Comparison of ENCODE assay signal across 15 cellular contexts in genomic region chr9:75712690-75713089, GRCh38.
DNase-seq lines count a peak whose midpoint lies in the region; TF ChIP-seq lines count a peak whose summit lies in the region.
"Had no signal": no experiment of that assay in that cellular context is flagged by ENCODE, and none has a peak within 500 bp of the region (broad histone marks: within the 10 kb centered on the region; RNA-seq: fewer than 3 reads in every experiment).

No MANE protein-coding gene starts in this region.

- no peaks in the 10 kb centered on the region for H3K9me3 Mint-ChIP-seq in neural progenitor cell
- H3K9me3 Mint-ChIP-seq: CD4-positive, alpha-beta T cell had no signal

- no peaks in the 10 kb centered on the region for H3K4me1 Mint-ChIP-seq in neural progenitor cell
- H3K4me1 Mint-ChIP-seq: B cell had no signal

- H3K27ac ChIP-seq in A673 (ENCODE audit: low read depth, low read length, poor library complexity, severe bottlenecking): no peak overlapping the region
- no peak overlapping the region for H3K27ac ChIP-seq in neural progenitor cell

- TF ChIP-seq CTCF in A673 (conservative IDR thresholded peaks at IDR 0.05; ENCODE audit: low read depth, low read length) (no peak), epithelial cell of esophagus (IDR thresholded peaks at IDR 0.05; ENCODE audit: insufficient read depth, low read depth, low read length, missing control alignments) (no peak), neural progenitor cell (IDR thresholded peaks at IDR 0.05) (no peak)

- peak; percentile 1 for DNase-seq in A673 (ENCODE audit: low spot score)
- peak; percentile 20 for DNase-seq in MG63
- peak; percentile 42 for DNase-seq in epithelial cell of esophagus (ENCODE audit: low read depth)
- DNase-seq in neural progenitor cell (ENCODE audit: low spot score): no peak
- DNase-seq in NCI-H2107 (lab: John Stamatoyannopoulos, UW): no peak
- no peak for DNase-seq in activated CD4-positive, alpha-beta T cell treated with anti-CD3 and anti-CD28 coated beads, Interleukin-2, amount 50 U/mL, for 48 hours
- no peak for DNase-seq in HCEC 1CT
- DNase-seq: CD4-positive, alpha-beta T cell; DMS79 treated with DMSO at 0.1 percent for 48 hours; NCI-H1105; NCI-H1694 treated with DMSO at 0.1 percent for 48 hours; NCI-H2171 treated with DMSO at 0.1 percent for 48 hours; NCI-H774 had no signal

- BruUV-seq in A673 (replicated peaks; lab: Mats Ljungman, UMichigan): no TSS peak

- CTCF ChIA-PET in A673 (lab: Charles Lee): no interaction called here

- no peak overlapping the region for H3K27ac Mint-ChIP-seq in neural progenitor cell
- H3K27ac Mint-ChIP-seq: B cell; CD4-positive, alpha-beta T cell; GM23338 had no signal

- H4K20me1 ChIP-seq in neural progenitor cell (ENCODE audit: low read depth): no peaks in the 10 kb centered on the region

- H3F3A ChIP-seq in neural progenitor cell (ENCODE audit: low read depth): no peaks in the 10 kb centered on the region

- H3K27me3 Mint-ChIP-seq in neural progenitor cell (ENCODE audit: insufficient read depth, low read depth): no peaks in the 10 kb centered on the region
- H3K27me3 Mint-ChIP-seq: B cell had no signal

- intact Hi-C loops in A673 (cut with micrococcal nuclease; ENCODE audit: unreplicated experiment): no loop called here

- H3K9ac ChIP-seq in neural progenitor cell: no peak overlapping the region

- no peaks in the 10 kb centered on the region for H3K4me1 ChIP-seq in A673 (ENCODE audit: insufficient read depth, low read length, poor library complexity, severe bottlenecking)
- H3K4me1 ChIP-seq in neural progenitor cell: no peaks in the 10 kb centered on the region

- POLR2A ChIA-PET in A673 (lab: Charles Lee; ENCODE audit: low non-redundant PET): no interaction called here

- H3K36me3 ChIP-seq in A673 (ENCODE audit: insufficient read depth, low read length, poor library complexity, severe bottlenecking) (no peaks in the 10 kb centered on the region), MG63 (no peaks in the 10 kb centered on the region), neural progenitor cell (no peaks in the 10 kb centered on the region)

- no peaks in the 10 kb centered on the region for H3K9me3 ChIP-seq in A673 (ENCODE audit: low read depth, low read length, poor library complexity, severe bottlenecking)
- H3K9me3 ChIP-seq in MG63: no peaks in the 10 kb centered on the region
- no peaks in the 10 kb centered on the region for H3K9me3 ChIP-seq in neural progenitor cell (ENCODE audit: low read depth)

- H2AFZ ChIP-seq in neural progenitor cell (replicated peaks): peak overlapping the region; percentile 17

- no peak overlapping the region for H3K4me2 ChIP-seq in neural progenitor cell
- H3K4me2 ChIP-seq: GM23338 had no signal

- H3K27me3 ChIP-seq in A673 (replicated peaks; ENCODE audit: insufficient read depth, low read depth, low read length, poor library complexity) (no peaks in the 10 kb centered on the region), MG63 (no peaks in the 10 kb centered on the region), neural progenitor cell (no peaks in the 10 kb centered on the region)

- H3K79me2 ChIP-seq in neural progenitor cell (ENCODE audit: low read depth): no peaks in the 10 kb centered on the region

- H3K36me3 Mint-ChIP-seq in neural progenitor cell: no peaks in the 10 kb centered on the region

- H3K4me3 Mint-ChIP-seq in neural progenitor cell: no peak overlapping the region
- H3K4me3 Mint-ChIP-seq: B cell; CD4-positive, alpha-beta T cell; GM23338 had no signal

- H3K4me3 ChIP-seq in A673 (ENCODE audit: low read depth, low read length, poor library complexity, severe bottlenecking) (no peak overlapping the region), MG63 (no peak overlapping the region), epithelial cell of esophagus (ENCODE audit: low read length) (no peak overlapping the region), neural progenitor cell (no peak overlapping the region)
- H3K4me3 ChIP-seq: GM23338 had no signal

Comparison
In these comparisons a context has a peak if more than half of its experiments do, and no peak if none do; other contexts are left out.
1. DNase-seq: peak in A673 (single experiment), MG63 (single experiment) and epithelial cell of esophagus (single experiment); none in neural progenitor cell (single experiment), NCI-H2107 (single experiment), activated CD4-positive, alpha-beta T cell treated with anti-CD3 and anti-CD28 coated beads, Interleukin-2, amount 50 U/mL, for 48 hours (0 of 2) and HCEC 1CT (single experiment).